17 cellular contexts compared by ENCODE assay signal in the genomic region with DNA sequence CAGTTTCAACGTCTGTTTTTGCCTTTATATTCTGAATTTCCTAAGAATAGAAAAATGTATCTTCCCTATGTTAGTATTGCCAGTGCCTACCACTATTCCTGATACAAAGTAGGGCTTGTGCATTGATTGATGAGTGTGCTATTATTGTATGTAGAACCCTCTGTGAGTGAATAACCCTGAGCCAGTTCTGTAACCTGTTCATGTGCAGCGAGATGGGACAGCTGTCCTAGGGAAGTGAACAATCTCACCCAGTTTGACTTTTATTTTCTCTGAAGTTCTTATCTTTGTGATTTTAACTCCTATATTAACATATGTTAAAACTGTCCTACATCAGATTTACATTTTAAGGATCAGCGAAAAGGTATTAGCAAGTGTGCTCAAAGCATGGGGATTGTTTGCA.
DNase-seq lines count a peak whose midpoint lies in the region; ATAC-seq and TF ChIP-seq lines count a peak whose summit lies in the region.
"Had no signal": no experiment of that assay in that cellular context is flagged by ENCODE, and none has a peak within 500 bp of the region (broad histone marks: within the 10 kb centered on the region; RNA-seq: fewer than 3 reads in every experiment).

No MANE protein-coding gene starts in this region.

- H3K4me2 ChIP-seq in GM23338 (peak overlapping the region; percentile 70), SU-DHL-6 (ENCODE audit: low read depth, low read length, poor library complexity, severe bottlenecking) (peak overlapping the region; percentile 49), fibroblast of lung (ENCODE audit: extremely low read depth, insufficient read depth, low read length) (peak overlapping the region; percentile 2), smooth muscle cell (peak overlapping the region; percentile 76)

- CTCF ChIA-PET in CD8-positive, alpha-beta T cell (lab: Charles Lee) = no interaction called here

- POLR2A ChIA-PET in CD8-positive, alpha-beta T cell (lab: Charles Lee) = no interaction called here

- peaks cover 3% of the 10 kb centered on the region for H3K27me3 Mint-ChIP-seq in GM23338 (ENCODE audit: insufficient read depth, low read depth, poor library complexity)
- no peaks in the 10 kb centered on the region for H3K27me3 Mint-ChIP-seq in CD8-positive, alpha-beta T cell (ENCODE audit: low read depth)
- H3K27me3 Mint-ChIP-seq: T-cell had no signal

- H3K9me2 ChIP-seq in GM23338 (ENCODE audit: insufficient read depth) = no peaks in the 10 kb centered on the region
- no peaks in the 10 kb centered on the region for H3K9me2 ChIP-seq in SU-DHL-6 (replicated peaks; ENCODE audit: insufficient read depth, low read length)

- 37% methylated on average over 3 of the region's 3 CpGs for WGBS in smooth muscle cell (ENCODE audit: low lambda C conversion rate)

- H3K27ac ChIP-seq in GM23338 (ENCODE audit: low read depth) (no peak overlapping the region), SU-DHL-6 (ENCODE audit: low read depth, low read length) (peak overlapping the region; percentile 58), fibroblast of lung (ENCODE audit: insufficient read depth, low read length) (no peak overlapping the region), smooth muscle cell (ENCODE audit: low read depth) (peak overlapping the region; percentile 92)
- no peak overlapping the region for H3K27ac ChIP-seq in CD8-positive, alpha-beta T cell (ENCODE audit: low read depth, low read length)
- H3K27ac ChIP-seq: C4-2B, SJSA1 had no signal

- H3K4me1 Mint-ChIP-seq in GM23338 = peaks cover 39% of the 10 kb centered on the region
- peaks cover 2% of the 10 kb centered on the region for H3K4me1 Mint-ChIP-seq in CD8-positive, alpha-beta T cell (ENCODE audit: low read depth)

- peaks cover 3% of the 10 kb centered on the region; the same call in 2 of the 3 replicates for H3K9me3 Mint-ChIP-seq in GM23338
- no peaks in the 10 kb centered on the region for H3K9me3 Mint-ChIP-seq in CD8-positive, alpha-beta T cell
- H3K9me3 Mint-ChIP-seq: T-cell had no signal

- TF ChIP-seq CTCF in GM23338 (conservative IDR thresholded peaks at IDR 0.05; ENCODE audit: low read depth in 2 of 2) = no peak
- TF ChIP-seq CTCF in SU-DHL-6 (IDR thresholded peaks at IDR 0.05; ENCODE audit: insufficient read depth, low read length, poor library complexity, severe bottlenecking) = no peak
- TF ChIP-seq CTCF in fibroblast of lung (conservative IDR thresholded peaks at IDR 0.05 in 1 of 2, IDR thresholded peaks at IDR 0.05 in 1 of 2; ENCODE audit: low read depth in 1 of 2, low read length in 2 of 2) = no peak
- no peak for TF ChIP-seq CTCF in smooth muscle cell (IDR thresholded peaks at IDR 0.05; ENCODE audit: borderline replicate concordance, insufficient read depth, poor library complexity, severe bottlenecking)
- TF ChIP-seq CTCF in CD8-positive, alpha-beta T cell (IDR thresholded peaks at IDR 0.05) = no peak

- H3K27ac Mint-ChIP-seq in GM23338 = no peak overlapping the region
- no peak overlapping the region for H3K27ac Mint-ChIP-seq in CD8-positive, alpha-beta T cell
- H3K27ac Mint-ChIP-seq: T-cell had no signal

- H3K4me3 ChIP-seq in GM23338 = peak overlapping the region; percentile 38
- no peak overlapping the region for H3K4me3 ChIP-seq in SU-DHL-6 (ENCODE audit: insufficient read depth, low read length, poor library complexity, severe bottlenecking)
- no peak overlapping the region for H3K4me3 ChIP-seq in fibroblast of lung (replicated peaks in 1 of 4; ENCODE audit: control extremely low read depth in 1 of 4, insufficient read depth in 1 of 4, low read depth in 3 of 4, low read length in 4 of 4)
- no peak overlapping the region for H3K4me3 ChIP-seq in smooth muscle cell
- no peak overlapping the region for H3K4me3 ChIP-seq in CD8-positive, alpha-beta T cell (ENCODE audit: low read depth, low read length)
- H3K4me3 ChIP-seq: SJSA1 had no signal

- H3K27me3 ChIP-seq in GM23338 (ENCODE audit: insufficient read depth) (no peaks in the 10 kb centered on the region), SU-DHL-6 (ENCODE audit: low read length) (no peaks in the 10 kb centered on the region), fibroblast of lung (ENCODE audit: control insufficient read depth, insufficient read depth, low read length) (no peaks in the 10 kb centered on the region), smooth muscle cell (ENCODE audit: low read depth) (no peaks in the 10 kb centered on the region)
- no peaks in the 10 kb centered on the region for H3K27me3 ChIP-seq in CD8-positive, alpha-beta T cell (ENCODE audit: insufficient read depth, low read length)
- H3K27me3 ChIP-seq: SJSA1 had no signal

- intact Hi-C loops in CD8-positive, alpha-beta T cell (cut with DNase I, micrococcal nuclease) = no loop called here

- H3K9me3 ChIP-seq in SU-DHL-6 (ENCODE audit: insufficient read depth, low read length) (no peaks in the 10 kb centered on the region), fibroblast of lung (ENCODE audit: control insufficient read depth, insufficient read depth, low read depth, low read length) (no peaks in the 10 kb centered on the region), smooth muscle cell (replicated peaks; ENCODE audit: low read depth) (no peaks in the 10 kb centered on the region)
- no peaks in the 10 kb centered on the region for H3K9me3 ChIP-seq in CD8-positive, alpha-beta T cell (ENCODE audit: low read length)
- H3K9me3 ChIP-seq: Caco-2, SJSA1 had no signal

- H3F3A ChIP-seq in GM23338 (replicated peaks; ENCODE audit: low read depth) (no peaks in the 10 kb centered on the region), SU-DHL-6 (ENCODE audit: insufficient read depth) (peaks cover 18% of the 10 kb centered on the region), smooth muscle cell (ENCODE audit: low read depth) (peaks cover 9% of the 10 kb centered on the region)

- peak; percentile 22; the same call in 1 of the 3 replicates for ATAC-seq in GM23338
- ATAC-seq in CD8-positive, alpha-beta T cell = no peak
- ATAC-seq in GM21576 (IDR thresholded peaks at IDR 0.05; ENCODE audit: unreplicated experiment) = no peak
- ATAC-seq: T-cell had no signal

- H4K20me1 ChIP-seq in GM23338 (replicated peaks; ENCODE audit: insufficient read depth) = no peaks in the 10 kb centered on the region
- no peaks in the 10 kb centered on the region for H4K20me1 ChIP-seq in SU-DHL-6 (ENCODE audit: low read depth, low read length)
- H4K20me1 ChIP-seq in fibroblast of lung (ENCODE audit: control insufficient read depth, extremely low read depth, insufficient read depth, low read length) = no peaks in the 10 kb centered on the region
- no peaks in the 10 kb centered on the region for H4K20me1 ChIP-seq in smooth muscle cell (ENCODE audit: low read depth)

- no peaks in the 10 kb centered on the region for H3K79me2 ChIP-seq in GM23338 (replicated peaks; ENCODE audit: insufficient read depth)
- H3K79me2 ChIP-seq in SU-DHL-6 (ENCODE audit: insufficient read depth, low read length) = no peaks in the 10 kb centered on the region
- H3K79me2 ChIP-seq in fibroblast of lung (ENCODE audit: control insufficient read depth, insufficient read depth, low read length) = no peaks in the 10 kb centered on the region
- H3K79me2 ChIP-seq in smooth muscle cell (ENCODE audit: low read depth) = no peaks in the 10 kb centered on the region

- H3K36me3 Mint-ChIP-seq in GM23338 (ENCODE audit: low read depth) = peaks cover 3% of the 10 kb centered on the region; the same call in 1 of the 3 replicates
- H3K36me3 Mint-ChIP-seq in CD8-positive, alpha-beta T cell = no peaks in the 10 kb centered on the region
- H3K36me3 Mint-ChIP-seq: T-cell had no signal

- H3K36me3 ChIP-seq in GM23338 (ENCODE audit: insufficient read depth) = no peaks in the 10 kb centered on the region
- H3K36me3 ChIP-seq in SU-DHL-6 (ENCODE audit: low read length) = no peaks in the 10 kb centered on the region
- H3K36me3 ChIP-seq in fibroblast of lung (ENCODE audit: control insufficient read depth, insufficient read depth, low read length) = no peaks in the 10 kb centered on the region
- no peaks in the 10 kb centered on the region for H3K36me3 ChIP-seq in smooth muscle cell (ENCODE audit: low read depth)
- no peaks in the 10 kb centered on the region for H3K36me3 ChIP-seq in CD8-positive, alpha-beta T cell (ENCODE audit: insufficient read depth, low read length)
- H3K36me3 ChIP-seq: SJSA1 had no signal

- no peak for DNase-seq in GM23338 (ENCODE audit: low spot score)
- no peak for DNase-seq in fibroblast of lung (ENCODE audit: low read depth in 2 of 2)
- no peak for DNase-seq in smooth muscle cell (lab: John Stamatoyannopoulos, UW; ENCODE audit: unreplicated experiment)
- DNase-seq in CD8-positive, alpha-beta T cell = no peak
- DNase-seq in HK-2 (ENCODE audit: unreplicated experiment) = no peak
- DNase-seq in HCEC 1CT = no peak
- DNase-seq: Caco-2, NCI-H1048, NCI-H2107, NCI-H345, NCI-H526 treated with DMSO at 0.1 percent for 48 hours, OCI-M1, T-cell had no signal

- H3K4me1 ChIP-seq in GM23338 (ENCODE audit: insufficient read depth) (peaks cover 34% of the 10 kb centered on the region), fibroblast of lung (ENCODE audit: control insufficient read depth, extremely low read depth, insufficient read depth, low read length) (peaks cover 15% of the 10 kb centered on the region), smooth muscle cell (ENCODE audit: low read depth) (peaks cover 24% of the 10 kb centered on the region)
- no peaks in the 10 kb centered on the region for H3K4me1 ChIP-seq in CD8-positive, alpha-beta T cell (ENCODE audit: insufficient read depth, low read length)
- H3K4me1 ChIP-seq: Caco-2 had no signal

- peak overlapping the region; percentile 33 for H3K9ac ChIP-seq in SU-DHL-6 (ENCODE audit: low read length)
- H3K9ac ChIP-seq in fibroblast of lung (ENCODE audit: insufficient read depth, low read length) = no peak overlapping the region
- H3K9ac ChIP-seq in smooth muscle cell (ENCODE audit: low read depth) = no peak overlapping the region

- peak overlapping the region; percentile 27; the same call in 2 of the 3 replicates for H3K4me3 Mint-ChIP-seq in GM23338
- H3K4me3 Mint-ChIP-seq in CD8-positive, alpha-beta T cell = no peak overlapping the region
- H3K4me3 Mint-ChIP-seq: T-cell had no signal

- H2AFZ ChIP-seq in GM23338 (no peak overlapping the region), SU-DHL-6 (ENCODE audit: low read depth, low read length, severe bottlenecking) (peak overlapping the region; percentile 27), fibroblast of lung (ENCODE audit: low read length) (no peak overlapping the region), smooth muscle cell (ENCODE audit: low read depth) (peak overlapping the region; percentile 74)

TF ChIP-seq in GM23338, 12 proteins besides CTCF, POLR2A, EP300 and RAD21:
- peak; percentile 31; the same call in 1 of the 2 replicates for TF ChIP-seq NANOG (IDR thresholded peaks at IDR 0.05; ENCODE audit: borderline replicate concordance)
- TF ChIP-seq ZNF114 (CRISPR knock-in tag; IDR thresholded peaks at IDR 0.05) = no peak

Comparison
In these comparisons a context has a peak if more than half of its experiments do, and no peak if none do; other contexts are left out.
1. H2AFZ ChIP-seq: peak in SU-DHL-6 (single experiment) and smooth muscle cell (single experiment); none in GM23338 (single experiment) and fibroblast of lung (single experiment).
2. H3K27ac ChIP-seq: peak in SU-DHL-6 (single experiment) and smooth muscle cell (single experiment); none in GM23338 (single experiment), fibroblast of lung (single experiment) and CD8-positive, alpha-beta T cell (single experiment).
3. H3K4me2 ChIP-seq: peak in every context shown above with its lines; median percentile 76 in smooth muscle cell; 70 in GM23338; 49 in SU-DHL-6; 2 in fibroblast of lung.